Comparison of ENCODE assay signal across 8 cellular contexts in the genomic region with DNA sequence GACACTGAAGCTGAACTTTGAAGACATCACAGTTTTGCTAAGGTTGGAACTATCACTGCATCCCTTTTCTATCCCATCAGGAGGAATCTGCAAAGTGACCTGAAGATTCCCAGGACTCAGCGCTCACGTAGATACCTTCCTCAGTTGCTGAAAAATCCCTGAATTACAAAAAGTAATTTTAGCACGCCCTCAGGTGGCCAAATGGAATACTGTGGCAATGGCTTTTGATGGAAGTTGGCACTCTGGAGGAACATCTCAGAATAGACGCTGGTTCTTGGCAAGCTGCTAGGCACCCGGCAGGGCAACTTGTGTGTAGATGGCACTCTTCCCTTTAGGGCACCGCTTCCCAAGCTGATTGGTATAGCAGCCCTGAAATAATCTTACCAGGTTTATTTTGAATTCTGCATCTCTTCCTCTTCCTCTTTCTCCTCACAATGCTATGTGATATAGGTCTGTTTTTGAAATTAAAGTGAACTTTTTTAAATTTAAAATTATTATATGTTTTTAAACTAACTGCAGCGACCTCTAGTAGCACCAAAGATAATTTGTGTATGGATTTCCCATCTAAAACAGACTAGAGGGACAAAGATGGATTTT. TPM values are rescaled to one million over a fixed set of nuclear protein-coding genes. Genes with fewer than 3 reads are reported as not detected.
A peak's percentile ranks its signal among the peaks of the same experiment; 100 is the strongest.
DNase-seq lines count a peak whose midpoint lies in the region; ATAC-seq and TF ChIP-seq lines count a peak whose summit lies in the region.

No MANE protein-coding gene starts in this region.

- no peaks in the 10 kb centered on the region for H3K4me1 ChIP-seq in adrenal gland (replicated peaks in 1 of 2)
- no peaks in the 10 kb centered on the region for H3K4me1 ChIP-seq in skeletal muscle satellite cell (ENCODE audit: control insufficient read depth, insufficient read depth, low read length)

- no peak for ATAC-seq in HG03095 (IDR thresholded peaks at IDR 0.05; ENCODE audit: unreplicated experiment)

- TF ChIP-seq CTCF in AG10803 (conservative IDR thresholded peaks at IDR 0.05; ENCODE audit: low read length) = peak; percentile 66
- TF ChIP-seq CTCF in GM12873 (IDR thresholded peaks at IDR 0.05; ENCODE audit: insufficient read depth, low read depth, low read length, missing control alignments) = peak; percentile 72
- TF ChIP-seq CTCF in adrenal gland (IDR thresholded peaks at IDR 0.05) = peak; percentile 37 to 59 (median 50)

- WGBS in adrenal gland, 4 donors = 0 to 5% (median 2%) methylated on average over 6 to 7 of the region's 7 CpGs

- no peaks in the 10 kb centered on the region for H3K36me3 ChIP-seq in adrenal gland (replicated peaks in 1 of 2)
- H3K36me3 ChIP-seq in skeletal muscle satellite cell (ENCODE audit: insufficient read depth, low read length) = no peaks in the 10 kb centered on the region

- H3K9me3 ChIP-seq in adrenal gland (replicated peaks in 1 of 3) (no peaks in the 10 kb centered on the region), skeletal muscle satellite cell (replicated peaks; ENCODE audit: low read length) (no peaks in the 10 kb centered on the region)

- H3K4me3 ChIP-seq in AG10803 (ENCODE audit: low read length) (peak overlapping the region; percentile 50), adrenal gland (no peak overlapping the region), skeletal muscle satellite cell (ENCODE audit: low read length) (peak overlapping the region; percentile 7)

- no peak overlapping the region for H3K27ac ChIP-seq in adrenal gland

- peaks cover 57% of the 10 kb centered on the region for H3K27me3 ChIP-seq in adrenal gland
- H3K27me3 ChIP-seq in skeletal muscle satellite cell (ENCODE audit: control insufficient read depth, insufficient read depth, low read length) = peaks cover 58% of the 10 kb centered on the region

- DNase-seq in AG10803 (ENCODE audit: low read depth) = peak; percentile 12
- DNase-seq in NCI-H2227 (lab: John Stamatoyannopoulos, UW; ENCODE audit: unreplicated experiment) = peak; percentile 52
- DNase-seq in adrenal gland = peak; percentile 24 to 66 (median 53)
- peak in 39 of 51 donors; percentile 0 to 64 (median 17) for DNase-seq in hypothalamus (lab: John Stamatoyannopoulos, UW)
- DNase-seq in GM19238 (ENCODE audit: insufficient read length, low spot score) = no peak

- no peak for TF ChIP-seq POLR2A in adrenal gland (IDR thresholded peaks at IDR 0.05)

- H3K9ac ChIP-seq in skeletal muscle satellite cell (ENCODE audit: low read depth, low read length) = no peak overlapping the region

- intact Hi-C loops in adrenal gland (cut with DNase I) = no loop called here

- peak overlapping the region; percentile 71 for H3K4me2 ChIP-seq in skeletal muscle satellite cell (ENCODE audit: low read length)

RNA-seq across cellular contexts. Expression of a gene that starts 16.3 kb away (rescaled TPM):
- total RNA-seq in adrenal gland = not detected
- not detected for polyA plus RNA-seq in adrenal gland
- not detected in 2 replicates for total RNA-seq in skeletal muscle satellite cell (2012; rRNA removed)

Comparison
In these comparisons a context has a peak if more than half of its experiments do, and no peak if none do; other contexts are left out.
1. H3K4me3 ChIP-seq: peak in AG10803 (single experiment) and skeletal muscle satellite cell (single experiment); none in adrenal gland (0 of 4).
2. Peak in every context shown above with its lines, with median percentiles within 50 percentile points of each other: CTCF ChIP-seq.